ENCODE assay signal across 9 cellular contexts in the genomic region with DNA sequence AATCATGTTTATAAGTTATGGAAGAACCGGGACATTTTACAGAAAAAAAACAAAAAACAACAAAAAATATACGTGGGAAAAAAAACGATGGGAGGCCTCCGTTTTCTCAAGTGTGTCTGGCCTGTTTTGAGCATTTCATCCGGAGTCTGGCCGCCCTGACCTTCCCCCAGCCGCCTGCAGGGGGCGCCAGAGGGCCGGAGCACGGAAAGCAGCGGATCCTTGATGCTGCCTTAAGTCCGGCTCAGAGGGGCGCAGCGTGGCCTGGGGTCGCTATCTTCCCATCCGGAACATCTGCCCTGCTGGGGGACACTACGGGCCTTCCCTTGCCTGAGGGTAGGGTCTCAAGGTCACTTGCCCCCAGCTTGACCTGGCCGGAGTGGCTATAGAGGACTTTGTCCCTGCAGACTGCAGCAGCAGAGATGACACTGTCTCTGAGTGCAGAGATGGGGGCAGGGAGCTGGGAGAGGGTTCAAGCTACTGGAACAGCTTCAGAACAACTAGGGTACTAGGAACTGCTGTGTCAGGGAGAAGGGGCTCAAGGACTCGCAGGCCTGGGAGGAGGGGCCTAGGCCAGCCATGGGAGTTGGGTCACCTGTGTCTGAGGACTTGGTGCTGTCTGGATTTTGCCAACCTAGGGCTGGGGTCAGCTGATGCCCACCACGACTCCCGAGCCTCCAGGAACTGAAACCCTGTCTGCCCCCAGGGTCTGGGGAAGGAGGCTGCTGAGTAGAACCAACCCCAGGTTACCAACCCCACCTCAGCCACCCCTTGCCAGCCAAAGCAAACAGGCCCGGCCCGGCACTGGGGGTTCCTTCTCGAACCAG. TPM values are rescaled to one million over a fixed set of nuclear protein-coding genes. Genes with fewer than 3 reads are reported as not detected.
DNase-seq lines count a peak whose midpoint lies in the region; ATAC-seq and TF ChIP-seq lines count a peak whose summit lies in the region.
"Had no signal": no experiment of that assay in that cellular context is flagged by ENCODE, and none has a peak within 500 bp of the region (broad histone marks: within the 10 kb centered on the region; RNA-seq: fewer than 3 reads in every experiment).

No MANE protein-coding gene starts in this region.

- H3K27me3 ChIP-seq in lower lobe of right lung (ENCODE audit: low read depth), result peaks cover 19% of the 10 kb centered on the region

- H3K36me3 ChIP-seq in lower lobe of right lung, result peaks cover 35% of the 10 kb centered on the region

- peak; percentile 99 for TF ChIP-seq CTCF in lower lobe of right lung (IDR thresholded peaks at IDR 0.05)

- H3K9me3 ChIP-seq in lower lobe of right lung, result no peaks in the 10 kb centered on the region

- intact Hi-C loops in lower lobe of right lung (cut with DNase I), result no loop called here

- H3K4me1 ChIP-seq in lower lobe of right lung, result peaks cover 5% of the 10 kb centered on the region

- H3K4me3 ChIP-seq in lower lobe of right lung, result no peak overlapping the region

- H3K27ac ChIP-seq in lower lobe of right lung, result no peak overlapping the region

- DNase-seq in NCI-H187 (lab: John Stamatoyannopoulos, UW) (peak; percentile 6 to 16), NCI-H187 treated with DMSO at 0.1 percent for 48 hours (lab: John Stamatoyannopoulos, UW) (no peak), NCI-H2227 treated with DMSO at 0.1 percent for 48 hours (lab: John Stamatoyannopoulos, UW) (peak; percentile 15), dedifferentiated amniotic fluid mesenchymal stem cell (ENCODE audit: extremely low spot score) (peak; percentile 25), lower lobe of right lung (peak; percentile 79)
- DNase-seq in activated CD4-positive, alpha-beta T cell treated with anti-CD3 and anti-CD28 coated beads, Interleukin-2, amount 50 U/mL, for 4 hours, result peak; percentile 60 to 66
- DNase-seq in stimulated activated CD8-positive, alpha-beta memory T cell treated with anti-CD3 and anti-CD28 coated beads, Interleukin-15, amount 100 ng/mL, for 24 hours (ENCODE audit: low read depth), result peak; percentile 79

- peak; percentile 73 to 75 for ATAC-seq in lower lobe of right lung
- no peak for ATAC-seq in HG02610 (IDR thresholded peaks at IDR 0.05; ENCODE audit: unreplicated experiment)

RNA-seq across cellular contexts. Expression of a gene that starts 1.8 kb away (rescaled TPM):
- total RNA-seq in lower lobe of right lung, result 447 TPM

RNA-seq across cellular contexts. Expression of a gene that starts 10.6 kb away (rescaled TPM):
- 816 TPM for total RNA-seq in lower lobe of right lung

RNA-seq across cellular contexts. Expression of a gene that starts 12.8 kb away (rescaled TPM):
- total RNA-seq in lower lobe of right lung, result 40.8 TPM

RNA-seq across cellular contexts. Expression of a gene that starts 38.2 kb away (rescaled TPM):
- 0.68 TPM for total RNA-seq in lower lobe of right lung
- total RNA-seq: pulmonary artery endothelial cell had no signal

RNA-seq across cellular contexts. Expression of a gene that starts 42.0 kb away (rescaled TPM):
- 30.2 TPM for total RNA-seq in lower lobe of right lung
- total RNA-seq: pulmonary artery endothelial cell had no signal
